In genomic region chr5:77302247-77302646, GRCh38 we compare ENCODE assay signal across 1 cellular context.
TF ChIP-seq lines count a peak whose summit lies in the region.

No MANE protein-coding gene starts in this region.

TF ChIP-seq in WTC11, 78 proteins besides CTCF, POLR2A, EP300 and RAD21 (continued from another document):
- TF ChIP-seq STAT6 (CRISPR knock-in tag; conservative IDR thresholded peaks at IDR 0.05; ENCODE audit: low read depth) (no peak), FOXP1 (CRISPR knock-in tag; IDR thresholded peaks at IDR 0.05; ENCODE audit: borderline replicate concordance) (no peak), ATF2 (CRISPR knock-in tag; IDR thresholded peaks at IDR 0.05; ENCODE audit: borderline replicate concordance, low read depth) (no peak), RORB (CRISPR knock-in tag; IDR thresholded peaks at IDR 0.05) (no peak), ZNF423 (CRISPR knock-in tag; IDR thresholded peaks at IDR 0.05) (no peak), TP53 (CRISPR knock-in tag; IDR thresholded peaks at IDR 0.05) (no peak), PRRX2 (CRISPR knock-in tag; IDR thresholded peaks at IDR 0.05) (no peak)
